Comparison of ENCODE assay signal across 2 cellular contexts in the genomic region with DNA sequence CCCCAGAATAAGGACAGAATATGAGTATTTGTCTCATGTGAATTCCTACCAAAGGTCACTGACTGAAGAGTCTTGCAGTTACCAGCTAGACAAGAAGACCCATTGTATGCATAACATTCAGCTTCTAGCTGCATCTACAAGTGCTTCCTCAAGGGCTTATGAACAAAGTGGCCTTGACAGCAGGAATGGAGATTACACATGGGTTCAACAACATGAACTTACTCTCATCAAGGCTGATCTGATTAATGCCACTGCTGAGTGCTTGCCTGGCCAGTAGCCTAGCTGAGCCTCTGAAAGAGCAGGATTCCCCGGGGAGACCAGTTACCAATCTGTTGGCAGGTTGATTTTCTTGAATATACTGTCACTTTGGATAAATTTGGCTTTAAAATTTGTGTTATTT.
TF ChIP-seq lines count a peak whose summit lies in the region.

No MANE protein-coding gene starts in this region.

TF ChIP-seq in SK-N-SH treated with all-trans-retinoic acid at 6 μM for 48 hours, 23 proteins besides CTCF, POLR2A, EP300 and RAD21 (continued from another document):
- TF ChIP-seq, protein P1, sequence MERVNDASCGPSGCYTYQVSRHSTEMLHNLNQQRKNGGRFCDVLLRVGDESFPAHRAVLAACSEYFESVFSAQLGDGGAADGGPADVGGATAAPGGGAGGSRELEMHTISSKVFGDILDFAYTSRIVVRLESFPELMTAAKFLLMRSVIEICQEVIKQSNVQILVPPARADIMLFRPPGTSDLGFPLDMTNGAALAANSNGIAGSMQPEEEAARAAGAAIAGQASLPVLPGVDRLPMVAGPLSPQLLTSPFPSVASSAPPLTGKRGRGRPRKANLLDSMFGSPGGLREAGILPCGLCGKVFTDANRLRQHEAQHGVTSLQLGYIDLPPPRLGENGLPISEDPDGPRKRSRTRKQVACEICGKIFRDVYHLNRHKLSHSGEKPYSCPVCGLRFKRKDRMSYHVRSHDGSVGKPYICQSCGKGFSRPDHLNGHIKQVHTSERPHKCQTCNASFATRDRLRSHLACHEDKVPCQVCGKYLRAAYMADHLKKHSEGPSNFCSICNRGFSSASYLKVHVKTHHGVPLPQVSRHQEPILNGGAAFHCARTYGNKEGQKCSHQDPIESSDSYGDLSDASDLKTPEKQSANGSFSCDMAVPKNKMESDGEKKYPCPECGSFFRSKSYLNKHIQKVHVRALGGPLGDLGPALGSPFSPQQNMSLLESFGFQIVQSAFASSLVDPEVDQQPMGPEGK (CRISPR knock-in tag; IDR thresholded peaks at IDR 0.05; ENCODE audit: borderline replicate concordance) = 0 out of 2 replicates have a peak, but pooled peaks have one; percentile 48
- TF ChIP-seq RARB (CRISPR knock-in tag; IDR thresholded peaks at IDR 0.05) = no peak
- TF ChIP-seq ZFP30 (CRISPR knock-in tag; IDR thresholded peaks at IDR 0.05) = no peak
- no peak for TF ChIP-seq BACH2 (CRISPR knock-in tag; IDR thresholded peaks at IDR 0.05; ENCODE audit: borderline replicate concordance)
- TF ChIP-seq, protein P2, sequence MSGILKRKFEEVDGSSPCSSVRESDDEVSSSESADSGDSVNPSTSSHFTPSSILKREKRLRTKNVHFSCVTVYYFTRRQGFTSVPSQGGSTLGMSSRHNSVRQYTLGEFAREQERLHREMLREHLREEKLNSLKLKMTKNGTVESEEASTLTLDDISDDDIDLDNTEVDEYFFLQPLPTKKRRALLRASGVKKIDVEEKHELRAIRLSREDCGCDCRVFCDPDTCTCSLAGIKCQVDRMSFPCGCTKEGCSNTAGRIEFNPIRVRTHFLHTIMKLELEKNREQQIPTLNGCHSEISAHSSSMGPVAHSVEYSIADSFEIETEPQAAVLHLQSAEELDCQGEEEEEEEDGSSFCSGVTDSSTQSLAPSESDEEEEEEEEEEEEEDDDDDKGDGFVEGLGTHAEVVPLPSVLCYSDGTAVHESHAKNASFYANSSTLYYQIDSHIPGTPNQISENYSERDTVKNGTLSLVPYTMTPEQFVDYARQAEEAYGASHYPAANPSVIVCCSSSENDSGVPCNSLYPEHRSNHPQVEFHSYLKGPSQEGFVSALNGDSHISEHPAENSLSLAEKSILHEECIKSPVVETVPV (CRISPR knock-in tag; IDR thresholded peaks at IDR 0.05) = no peak
- TF ChIP-seq TCF4 (CRISPR knock-in tag; IDR thresholded peaks at IDR 0.05; ENCODE audit: borderline replicate concordance) = no peak; the same call in 1 of the 2 replicates
- TF ChIP-seq ZFP3 (CRISPR knock-in tag; IDR thresholded peaks at IDR 0.05) = peak; percentile 74
- TF ChIP-seq SNAI2 (CRISPR knock-in tag; IDR thresholded peaks at IDR 0.05) = no peak
- TF ChIP-seq ZNF8 (CRISPR knock-in tag; IDR thresholded peaks at IDR 0.05) = no peak
- TF ChIP-seq, protein P3, sequence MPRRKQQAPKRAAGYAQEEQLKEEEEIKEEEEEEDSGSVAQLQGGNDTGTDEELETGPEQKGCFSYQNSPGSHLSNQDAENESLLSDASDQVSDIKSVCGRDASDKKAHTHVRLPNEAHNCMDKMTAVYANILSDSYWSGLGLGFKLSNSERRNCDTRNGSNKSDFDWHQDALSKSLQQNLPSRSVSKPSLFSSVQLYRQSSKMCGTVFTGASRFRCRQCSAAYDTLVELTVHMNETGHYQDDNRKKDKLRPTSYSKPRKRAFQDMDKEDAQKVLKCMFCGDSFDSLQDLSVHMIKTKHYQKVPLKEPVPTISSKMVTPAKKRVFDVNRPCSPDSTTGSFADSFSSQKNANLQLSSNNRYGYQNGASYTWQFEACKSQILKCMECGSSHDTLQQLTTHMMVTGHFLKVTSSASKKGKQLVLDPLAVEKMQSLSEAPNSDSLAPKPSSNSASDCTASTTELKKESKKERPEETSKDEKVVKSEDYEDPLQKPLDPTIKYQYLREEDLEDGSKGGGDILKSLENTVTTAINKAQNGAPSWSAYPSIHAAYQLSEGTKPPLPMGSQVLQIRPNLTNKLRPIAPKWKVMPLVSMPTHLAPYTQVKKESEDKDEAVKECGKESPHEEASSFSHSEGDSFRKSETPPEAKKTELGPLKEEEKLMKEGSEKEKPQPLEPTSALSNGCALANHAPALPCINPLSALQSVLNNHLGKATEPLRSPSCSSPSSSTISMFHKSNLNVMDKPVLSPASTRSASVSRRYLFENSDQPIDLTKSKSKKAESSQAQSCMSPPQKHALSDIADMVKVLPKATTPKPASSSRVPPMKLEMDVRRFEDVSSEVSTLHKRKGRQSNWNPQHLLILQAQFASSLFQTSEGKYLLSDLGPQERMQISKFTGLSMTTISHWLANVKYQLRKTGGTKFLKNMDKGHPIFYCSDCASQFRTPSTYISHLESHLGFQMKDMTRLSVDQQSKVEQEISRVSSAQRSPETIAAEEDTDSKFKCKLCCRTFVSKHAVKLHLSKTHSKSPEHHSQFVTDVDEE (CRISPR knock-in tag; IDR thresholded peaks at IDR 0.05) = no peak; the same call in 1 of the 2 replicates
- TF ChIP-seq GLIS3 (CRISPR knock-in tag; IDR thresholded peaks at IDR 0.05) = 0 out of 2 replicates have a peak, but pooled peaks have one; percentile 85
- TF ChIP-seq PPARA (CRISPR knock-in tag; IDR thresholded peaks at IDR 0.05; ENCODE audit: borderline replicate concordance) = no peak
- no peak; the same call in 1 of the 2 replicates for TF ChIP-seq TOX (CRISPR knock-in tag; IDR thresholded peaks at IDR 0.05; ENCODE audit: borderline replicate concordance)
- TF ChIP-seq ZNF565 (CRISPR knock-in tag; conservative IDR thresholded peaks at IDR 0.05; ENCODE audit: low read depth) = no peak
- TF ChIP-seq, protein P4, sequence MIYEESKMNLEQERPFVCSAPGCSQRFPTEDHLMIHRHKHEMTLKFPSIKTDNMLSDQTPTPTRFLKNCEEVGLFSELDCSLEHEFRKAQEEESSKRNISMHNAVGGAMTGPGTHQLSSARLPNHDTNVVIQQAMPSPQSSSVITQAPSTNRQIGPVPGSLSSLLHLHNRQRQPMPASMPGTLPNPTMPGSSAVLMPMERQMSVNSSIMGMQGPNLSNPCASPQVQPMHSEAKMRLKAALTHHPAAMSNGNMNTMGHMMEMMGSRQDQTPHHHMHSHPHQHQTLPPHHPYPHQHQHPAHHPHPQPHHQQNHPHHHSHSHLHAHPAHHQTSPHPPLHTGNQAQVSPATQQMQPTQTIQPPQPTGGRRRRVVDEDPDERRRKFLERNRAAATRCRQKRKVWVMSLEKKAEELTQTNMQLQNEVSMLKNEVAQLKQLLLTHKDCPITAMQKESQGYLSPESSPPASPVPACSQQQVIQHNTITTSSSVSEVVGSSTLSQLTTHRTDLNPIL (CRISPR knock-in tag; IDR thresholded peaks at IDR 0.05; ENCODE audit: low read depth) = no peak
- no peak for TF ChIP-seq OSR1 (CRISPR knock-in tag; IDR thresholded peaks at IDR 0.05)
TF ChIP-seq in SK-N-SH treated with all-trans-retinoic acid at 6 μM for 48 hours: peak in this region for 6.

TF ChIP-seq in WTC11, 78 proteins besides CTCF, POLR2A, EP300 and RAD21 (continued from another document):
- TF ChIP-seq, protein P5, sequence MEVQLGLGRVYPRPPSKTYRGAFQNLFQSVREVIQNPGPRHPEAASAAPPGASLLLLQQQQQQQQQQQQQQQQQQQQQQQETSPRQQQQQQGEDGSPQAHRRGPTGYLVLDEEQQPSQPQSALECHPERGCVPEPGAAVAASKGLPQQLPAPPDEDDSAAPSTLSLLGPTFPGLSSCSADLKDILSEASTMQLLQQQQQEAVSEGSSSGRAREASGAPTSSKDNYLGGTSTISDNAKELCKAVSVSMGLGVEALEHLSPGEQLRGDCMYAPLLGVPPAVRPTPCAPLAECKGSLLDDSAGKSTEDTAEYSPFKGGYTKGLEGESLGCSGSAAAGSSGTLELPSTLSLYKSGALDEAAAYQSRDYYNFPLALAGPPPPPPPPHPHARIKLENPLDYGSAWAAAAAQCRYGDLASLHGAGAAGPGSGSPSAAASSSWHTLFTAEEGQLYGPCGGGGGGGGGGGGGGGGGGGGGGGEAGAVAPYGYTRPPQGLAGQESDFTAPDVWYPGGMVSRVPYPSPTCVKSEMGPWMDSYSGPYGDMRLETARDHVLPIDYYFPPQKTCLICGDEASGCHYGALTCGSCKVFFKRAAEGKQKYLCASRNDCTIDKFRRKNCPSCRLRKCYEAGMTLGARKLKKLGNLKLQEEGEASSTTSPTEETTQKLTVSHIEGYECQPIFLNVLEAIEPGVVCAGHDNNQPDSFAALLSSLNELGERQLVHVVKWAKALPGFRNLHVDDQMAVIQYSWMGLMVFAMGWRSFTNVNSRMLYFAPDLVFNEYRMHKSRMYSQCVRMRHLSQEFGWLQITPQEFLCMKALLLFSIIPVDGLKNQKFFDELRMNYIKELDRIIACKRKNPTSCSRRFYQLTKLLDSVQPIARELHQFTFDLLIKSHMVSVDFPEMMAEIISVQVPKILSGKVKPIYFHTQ (CRISPR knock-in tag; IDR thresholded peaks at IDR 0.05) = no peak
- TF ChIP-seq ZNF138 (CRISPR knock-in tag; conservative IDR thresholded peaks at IDR 0.05) (no peak), RELA (CRISPR knock-in tag; IDR thresholded peaks at IDR 0.05; ENCODE audit: borderline replicate concordance) (no peak)
